In the genomic region with DNA sequence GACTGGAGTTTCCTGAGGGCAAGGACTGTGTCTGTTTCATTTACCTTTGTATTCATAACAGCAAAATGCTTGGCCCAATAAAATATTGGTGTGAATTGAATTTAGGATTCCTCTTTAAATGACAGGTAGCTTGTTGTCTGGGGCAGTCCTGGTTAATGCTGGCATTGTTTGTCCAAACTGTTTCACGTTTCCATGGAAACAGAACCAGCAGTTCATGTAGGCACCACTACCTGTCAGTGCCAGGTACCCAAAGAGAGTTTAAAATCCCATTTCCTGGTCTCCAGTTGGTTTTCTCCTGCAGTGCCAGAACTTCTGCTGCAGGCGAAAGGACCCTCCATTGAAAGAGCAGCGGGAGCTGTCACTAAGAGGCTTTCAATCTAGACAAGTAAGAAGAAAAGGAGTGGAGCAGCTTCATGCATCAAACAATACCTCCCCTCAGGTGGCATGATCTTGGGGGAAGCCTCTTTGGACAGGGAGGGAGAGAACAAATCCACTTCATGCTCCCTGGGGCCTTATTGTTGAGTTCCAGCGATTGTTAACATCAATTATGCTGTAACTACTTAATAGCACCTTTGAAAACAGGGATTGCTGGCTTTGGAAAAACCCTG, we compare ENCODE assay signal across 7 cellular contexts.
"Had no signal": no experiment of that assay in that cellular context is flagged by ENCODE, and none has a peak within 500 bp of the region (broad histone marks: within the 10 kb centered on the region; RNA-seq: fewer than 3 reads in every experiment).

No MANE protein-coding gene starts in this region.

- H3K36me3 ChIP-seq: ovary had no signal

- ATAC-seq: effector memory CD8-positive, alpha-beta T cell had no signal

- H3K4me3 ChIP-seq: ovary had no signal

- H3K27ac ChIP-seq: ovary had no signal

- DNase-seq: activated T-cell treated with anti-CD3 and anti-CD28 coated beads, Interleukin-2, amount 50 U/mL, for 1 hour; amygdala; cerebellar nuclear complex; effector memory CD8-positive, alpha-beta T cell; kidney glomerular epithelial cell; ovary; stimulated activated CD4-positive, alpha-beta T cell treated with anti-CD3 and anti-CD28 coated beads, Interleukin-2, amount 100 ng/mL, for 48 hours had no signal

- H3K27me3 ChIP-seq: ovary had no signal
